Comparison of ENCODE assay signal across 9 cellular contexts in genomic region chr17:10737786-10738185, GRCh38. TPM values are rescaled to one million over a fixed set of nuclear protein-coding genes. Genes with fewer than 3 reads are reported as not detected.
"Had no signal": no experiment of that assay in that cellular context is flagged by ENCODE, and none has a peak within 500 bp of the region (broad histone marks: within the 10 kb centered on the region; RNA-seq: fewer than 3 reads in every experiment).

No MANE protein-coding gene starts in this region.

- H3K27me3 ChIP-seq: cardiac muscle cell, sigmoid colon, uterus had no signal

- DNase-seq: activated effector memory CD4-positive, alpha-beta T cell treated with Interleukin-2 at 50 U/mL for 16 hours; activated T-cell treated with anti-CD3 and anti-CD28 coated beads, Interleukin-2, amount 50 U/mL, for 4 hours; effector CD4-positive, alpha-beta T cell; T-helper 9 cell had no signal

- H3K4me3 Mint-ChIP-seq: activated T-cell treated with anti-CD3 and anti-CD28 coated beads, Interleukin-2, amount 50 U/mL, for 4 hours had no signal

- FAIRE-seq: astrocyte had no signal

- H3K36me3 ChIP-seq: cardiac muscle cell, sigmoid colon, uterus had no signal

- H3K4me3 ChIP-seq: cardiac muscle cell, sigmoid colon, uterus had no signal

- H3K27ac ChIP-seq: cardiac muscle cell, uterus had no signal

- H3K9me3 ChIP-seq: sigmoid colon, uterus had no signal

- H3K9me3 Mint-ChIP-seq: activated T-cell treated with anti-CD3 and anti-CD28 coated beads, Interleukin-2, amount 50 U/mL, for 4 hours had no signal

- H3K4me1 ChIP-seq: sigmoid colon, uterus had no signal

RNA-seq across cellular contexts. Expression of gene TMEM220, which starts 8.0 kb away (rescaled TPM):
- polyA plus RNA-seq: neural cell had no signal
